ENCODE assay signal across 8 cellular contexts in genomic region chr4:112765317-112765989, GRCh38.
DNase-seq lines count a peak whose midpoint lies in the region; ATAC-seq, FAIRE-seq and TF ChIP-seq lines count a peak whose summit lies in the region.

No MANE protein-coding gene starts in this region.

- no peak overlapping the region for H2AFZ ChIP-seq in Karpas-422 (ENCODE audit: low read length)

- no peak for FAIRE-seq in D721Med (lab: Jason Lieb, UNC)

- H3K9me3 ChIP-seq in Karpas-422 (ENCODE audit: low read length) = no peaks in the 10 kb centered on the region
- no peaks in the 10 kb centered on the region for H3K9me3 ChIP-seq in iPS-18a (ENCODE audit: control insufficient read depth, low read depth, low read length)

- no peaks in the 10 kb centered on the region for H3K79me2 ChIP-seq in Karpas-422 (ENCODE audit: low read length)

- no peak overlapping the region for H3K27ac ChIP-seq in Karpas-422 (ENCODE audit: low read length)
- peak overlapping the region; percentile 10; the same call in 1 of the 2 replicates for H3K27ac ChIP-seq in VCaP
- peak overlapping the region; percentile 1 for H3K27ac ChIP-seq in iPS-18a (ENCODE audit: low read length)

- no peak overlapping the region for H3K4me2 ChIP-seq in Karpas-422 (ENCODE audit: low read depth, low read length, poor library complexity, severe bottlenecking)

- H3K4me1 ChIP-seq in Karpas-422 (ENCODE audit: low read length) (peaks cover 6% of the 10 kb centered on the region), iPS-18a (ENCODE audit: control insufficient read depth, low read depth, low read length) (peaks cover 21% of the 10 kb centered on the region)

- H4K20me1 ChIP-seq in Karpas-422 (ENCODE audit: insufficient read depth, low read depth, low read length) = no peaks in the 10 kb centered on the region

- no peak overlapping the region for H3K4me3 ChIP-seq in Karpas-422 (ENCODE audit: low read length)
- H3K4me3 ChIP-seq in iPS-18a (ENCODE audit: low read length) = peak overlapping the region; percentile 26

- DNase-seq in D721Med (ENCODE audit: insufficient read length, low spot score) (no peak), Karpas-422 (peak; percentile 83), posterior vena cava (ENCODE audit: low spot score) (no peak)
- DNase-seq in stimulated activated CD4-positive, alpha-beta T cell treated with anti-CD3 and anti-CD28 coated beads, Interleukin-4, amount 100 ng/mL, for 4 hours = no peak
- DNase-seq in activated naive CD4-positive, alpha-beta T cell treated with Interleukin-2 at 50 U/mL for 16 hours = no peak

- H3K27me3 ChIP-seq in Karpas-422 (ENCODE audit: low read length) = no peaks in the 10 kb centered on the region
- H3K27me3 ChIP-seq in iPS-18a (ENCODE audit: control insufficient read depth, insufficient read depth, low read length) = no peaks in the 10 kb centered on the region

- H3K9ac ChIP-seq in Karpas-422 (ENCODE audit: low read length) = no peak overlapping the region
- H3K9ac ChIP-seq in iPS-18a (ENCODE audit: low read length) = no peak overlapping the region

- H3K36me3 ChIP-seq in Karpas-422 (ENCODE audit: insufficient read depth, low read length) = no peaks in the 10 kb centered on the region
- H3K36me3 ChIP-seq in iPS-18a (ENCODE audit: control insufficient read depth, low read depth, low read length) = no peaks in the 10 kb centered on the region

- TF ChIP-seq CTCF in D721Med (IDR thresholded peaks at IDR 0.05; ENCODE audit: insufficient read depth, missing control alignments) = peak; percentile 54
- TF ChIP-seq CTCF in VCaP (conservative IDR thresholded peaks at IDR 0.05) = peak; percentile 67

- peak; percentile 58 for ATAC-seq in GM19328 (IDR thresholded peaks at IDR 0.05; ENCODE audit: unreplicated experiment)

- intact Hi-C loops in posterior vena cava (cut with DNase I) = loop anchor here (10.0 kb wide), 1 partner anchor 131 kb away; the partner anchor contains the start of genes LARP7 (in 2 of the 2) and ZGRF1 (in 2 of the 2)

- no peaks in the 10 kb centered on the region for H3K9me2 ChIP-seq in Karpas-422 (replicated peaks; ENCODE audit: insufficient read depth, low read length)
